11 cellular contexts compared by ENCODE assay signal in the genomic region with DNA sequence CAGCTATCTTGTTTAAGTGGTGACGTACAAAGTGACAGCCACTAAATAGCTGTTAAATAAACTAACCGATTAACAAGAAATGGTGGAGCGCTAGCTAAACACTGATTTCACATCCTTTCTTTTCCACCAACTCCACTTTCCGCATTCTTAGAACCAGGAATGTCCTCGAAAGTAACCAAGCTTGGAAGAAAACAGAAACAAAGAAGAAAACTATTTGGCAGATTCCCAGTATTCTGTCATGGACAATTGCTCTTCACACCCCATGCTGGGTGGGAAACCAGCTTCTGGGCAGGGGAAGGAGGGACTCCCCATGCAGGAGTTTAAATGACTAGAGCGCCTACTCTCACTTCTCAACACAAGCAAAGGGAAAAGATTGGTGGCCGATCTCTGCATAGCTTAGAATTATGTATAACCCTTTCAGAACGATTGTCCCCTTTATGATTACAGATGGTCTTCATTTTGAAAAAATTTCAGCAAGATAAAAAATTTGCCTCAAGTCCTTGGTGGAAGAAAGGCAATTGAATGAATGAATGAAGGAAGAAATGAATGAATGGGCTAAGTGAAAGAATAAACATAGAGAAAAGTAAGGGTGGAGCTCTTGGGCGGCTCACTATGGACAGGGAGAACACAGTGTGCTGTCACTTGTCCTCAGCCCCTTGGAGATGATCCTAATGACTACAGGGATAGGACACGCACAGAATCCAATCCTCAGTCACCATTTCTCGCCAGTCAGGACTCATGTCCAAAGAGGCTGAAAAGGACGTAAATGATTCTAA.
DNase-seq lines count a peak whose midpoint lies in the region; ATAC-seq, FAIRE-seq and TF ChIP-seq lines count a peak whose summit lies in the region.
"Had no signal": no experiment of that assay in that cellular context is flagged by ENCODE, and none has a peak within 500 bp of the region (broad histone marks: within the 10 kb centered on the region; RNA-seq: fewer than 3 reads in every experiment).

No MANE protein-coding gene starts in this region.

- H3K4me3 Mint-ChIP-seq in CD4-positive, alpha-beta memory T cell = peak overlapping the region; percentile 87 to 96 (median 94)
- H3K4me3 Mint-ChIP-seq in GM23338 (no peak overlapping the region), astrocyte (ENCODE audit: unreplicated experiment) (no peak overlapping the region), naive B cell (peak overlapping the region; percentile 91 to 97 (median 96))

- peaks cover 23 to 36% of the 10 kb centered on the region in 2 donors for H3K36me3 Mint-ChIP-seq in CD4-positive, alpha-beta memory T cell
- H3K36me3 Mint-ChIP-seq in GM23338 (ENCODE audit: low read depth) = peaks cover 7% of the 10 kb centered on the region; the same call in 2 of the 3 replicates
- peaks cover 3% of the 10 kb centered on the region for H3K36me3 Mint-ChIP-seq in astrocyte (ENCODE audit: low read depth, unreplicated experiment)
- H3K36me3 Mint-ChIP-seq in naive B cell = peaks cover 14 to 15% of the 10 kb centered on the region in 2 donors

- peak overlapping the region; percentile 91 to 98 (median 96) for H3K27ac Mint-ChIP-seq in CD4-positive, alpha-beta memory T cell
- no peak overlapping the region for H3K27ac Mint-ChIP-seq in GM23338
- no peak overlapping the region for H3K27ac Mint-ChIP-seq in astrocyte (ENCODE audit: unreplicated experiment)
- peak overlapping the region; percentile 91 to 99 (median 96) for H3K27ac Mint-ChIP-seq in naive B cell

- no peak for DNase-seq in CD4-positive, alpha-beta memory T cell
- peak; percentile 7 for DNase-seq in GM23338 (ENCODE audit: low spot score)
- DNase-seq in astrocyte (ENCODE audit: low read depth) = peak; percentile 45
- DNase-seq in naive B cell = no peak
- no peak for DNase-seq in AG20443 (ENCODE audit: low spot score)
- DNase-seq in 8988T = no peak
- DNase-seq in omental fat pad (ENCODE audit: low spot score) = no peak
- DNase-seq: Calu3, NCI-H2171 had no signal

- no peak for FAIRE-seq in astrocyte (lab: Jason Lieb, UNC)

- intact Hi-C loops in CD4-positive, alpha-beta memory T cell (cut with micrococcal nuclease) = loop anchor here (5.0 kb wide), 1 partner anchor 289 kb away; a partner anchor contains a TSS

- H3K27me3 ChIP-seq in CD4-positive, alpha-beta memory T cell (ENCODE audit: insufficient read depth, low read length) = no peaks in the 10 kb centered on the region
- no peaks in the 10 kb centered on the region for H3K27me3 ChIP-seq in GM23338 (ENCODE audit: insufficient read depth)
- no peaks in the 10 kb centered on the region for H3K27me3 ChIP-seq in astrocyte (ENCODE audit: insufficient read depth, low read length)
- H3K27me3 ChIP-seq: tibial nerve had no signal

- peaks cover 5% of the 10 kb centered on the region; the same call in 1 of the 2 replicates for H3K9me2 ChIP-seq in GM23338 (ENCODE audit: insufficient read depth)

- no peak overlapping the region for H2AFZ ChIP-seq in GM23338
- no peak overlapping the region for H2AFZ ChIP-seq in astrocyte (ENCODE audit: low read depth, low read length)

- H3K4me2 ChIP-seq in GM23338 (no peak overlapping the region), astrocyte (ENCODE audit: low read length) (no peak overlapping the region)

- POLR2A ChIA-PET in CD4-positive, alpha-beta memory T cell (lab: Charles Lee; ENCODE audit: partially characterized antibody) = interaction anchor here (0.6 to 4.8 kb wide), 22 partner anchors 14 to 288 kb away, joined by 3 to 42 read pairs (median 6); a partner anchor contains a TSS

- CTCF ChIA-PET in CD4-positive, alpha-beta memory T cell (lab: Charles Lee; ENCODE audit: partially characterized antibody) = interaction anchor here (0.9 to 5.1 kb wide), 11 partner anchors 13 to 209 kb away, joined by 3 to 26 read pairs (median 5); a partner anchor contains a TSS

- no peak overlapping the region for H3K9ac ChIP-seq in astrocyte (ENCODE audit: low read length)

- H3K79me2 ChIP-seq in GM23338 (replicated peaks; ENCODE audit: insufficient read depth) (no peaks in the 10 kb centered on the region), astrocyte (ENCODE audit: insufficient read depth, low read length) (no peaks in the 10 kb centered on the region)

- peak overlapping the region; percentile 66 to 82 for H3K4me3 ChIP-seq in CD4-positive, alpha-beta memory T cell (ENCODE audit: low read length in 2 of 2)
- no peak overlapping the region for H3K4me3 ChIP-seq in GM23338
- no peak overlapping the region for H3K4me3 ChIP-seq in astrocyte (ENCODE audit: insufficient read depth, low read depth, low read length)

- H3K27me3 Mint-ChIP-seq in CD4-positive, alpha-beta memory T cell = no peaks in the 10 kb centered on the region
- H3K27me3 Mint-ChIP-seq in GM23338 (ENCODE audit: insufficient read depth, low read depth, poor library complexity) = no peaks in the 10 kb centered on the region
- H3K27me3 Mint-ChIP-seq in astrocyte (ENCODE audit: low read depth, unreplicated experiment) = no peaks in the 10 kb centered on the region
- H3K27me3 Mint-ChIP-seq in naive B cell = no peaks in the 10 kb centered on the region

- H3K9me3 ChIP-seq in CD4-positive, alpha-beta memory T cell (ENCODE audit: control insufficient read depth in 1 of 2, low read length in 2 of 2) = no peaks in the 10 kb centered on the region
- no peaks in the 10 kb centered on the region for H3K9me3 ChIP-seq in astrocyte (ENCODE audit: insufficient read depth, low read depth, low read length)
- H3K9me3 ChIP-seq: tibial nerve had no signal

- H3K4me1 Mint-ChIP-seq in CD4-positive, alpha-beta memory T cell = peaks cover 45 to 72% (median 55%) of the 10 kb centered on the region in 4 donors
- H3K4me1 Mint-ChIP-seq in GM23338 = peaks cover 16% of the 10 kb centered on the region
- peaks cover 14% of the 10 kb centered on the region for H3K4me1 Mint-ChIP-seq in astrocyte (ENCODE audit: low read depth, unreplicated experiment)
- peaks cover 58 to 87% (median 72%) of the 10 kb centered on the region in 3 donors for H3K4me1 Mint-ChIP-seq in naive B cell

- no peaks in the 10 kb centered on the region for H4K20me1 ChIP-seq in GM23338 (replicated peaks; ENCODE audit: insufficient read depth)
- no peaks in the 10 kb centered on the region for H4K20me1 ChIP-seq in astrocyte (ENCODE audit: insufficient read depth, low read length)

- ATAC-seq in GM23338 = no peak
- ATAC-seq in naive B cell (ENCODE audit: low read depth in 2 of 2) = no peak
- no peak for ATAC-seq in omental fat pad (ENCODE audit: low FRiP score)
- ATAC-seq in GM19324 (IDR thresholded peaks at IDR 0.05; ENCODE audit: low FRiP score, unreplicated experiment) = no peak

- H3K36me3 ChIP-seq in CD4-positive, alpha-beta memory T cell (ENCODE audit: insufficient read depth, low read length) = no peaks in the 10 kb centered on the region
- H3K36me3 ChIP-seq in GM23338 (ENCODE audit: insufficient read depth) (no peaks in the 10 kb centered on the region), astrocyte (ENCODE audit: insufficient read depth, low read length) (no peaks in the 10 kb centered on the region)
- H3K36me3 ChIP-seq: tibial nerve had no signal

- H3K27ac ChIP-seq in CD4-positive, alpha-beta memory T cell (ENCODE audit: low read depth, low read length) = peak overlapping the region; percentile 73
- H3K27ac ChIP-seq in GM23338 (ENCODE audit: low read depth) (no peak overlapping the region), astrocyte (ENCODE audit: low read depth, low read length) (no peak overlapping the region)

- H3K4me1 ChIP-seq in CD4-positive, alpha-beta memory T cell (ENCODE audit: insufficient read depth, low read length) = peaks cover 51% of the 10 kb centered on the region
- H3K4me1 ChIP-seq in GM23338 (ENCODE audit: insufficient read depth) = no peaks in the 10 kb centered on the region
- H3K4me1 ChIP-seq in astrocyte (ENCODE audit: insufficient read depth, low read length) = no peaks in the 10 kb centered on the region

- TF ChIP-seq CTCF in GM23338 (conservative IDR thresholded peaks at IDR 0.05; ENCODE audit: low read depth in 2 of 2) (no peak), astrocyte (IDR thresholded peaks at IDR 0.05; ENCODE audit: insufficient read depth, low read depth, low read length) (no peak), omental fat pad (IDR thresholded peaks at IDR 0.05) (no peak)

- H3F3A ChIP-seq in GM23338 (replicated peaks; ENCODE audit: low read depth) = no peaks in the 10 kb centered on the region

- H3K9me3 Mint-ChIP-seq in CD4-positive, alpha-beta memory T cell = peaks cover 0 to 2% (median 0%) of the 10 kb centered on the region in 8 donors
- H3K9me3 Mint-ChIP-seq in GM23338 (peaks cover 10% of the 10 kb centered on the region), astrocyte (ENCODE audit: unreplicated experiment) (peaks cover 12% of the 10 kb centered on the region), naive B cell (no peaks in the 10 kb centered on the region)

TF ChIP-seq in GM23338, 12 proteins besides CTCF, POLR2A, EP300 and RAD21 (continues in another document):
- no peak for TF ChIP-seq EZH2phosphoT487 (IDR thresholded peaks at IDR 0.05; ENCODE audit: unreplicated experiment)
- no peak for TF ChIP-seq STAT1 (IDR thresholded peaks at IDR 0.05; ENCODE audit: unreplicated experiment)
- TF ChIP-seq CREB1 (CRISPR knock-in tag; IDR thresholded peaks at IDR 0.05; ENCODE audit: low read depth) = no peak
- TF ChIP-seq, protein P1, sequence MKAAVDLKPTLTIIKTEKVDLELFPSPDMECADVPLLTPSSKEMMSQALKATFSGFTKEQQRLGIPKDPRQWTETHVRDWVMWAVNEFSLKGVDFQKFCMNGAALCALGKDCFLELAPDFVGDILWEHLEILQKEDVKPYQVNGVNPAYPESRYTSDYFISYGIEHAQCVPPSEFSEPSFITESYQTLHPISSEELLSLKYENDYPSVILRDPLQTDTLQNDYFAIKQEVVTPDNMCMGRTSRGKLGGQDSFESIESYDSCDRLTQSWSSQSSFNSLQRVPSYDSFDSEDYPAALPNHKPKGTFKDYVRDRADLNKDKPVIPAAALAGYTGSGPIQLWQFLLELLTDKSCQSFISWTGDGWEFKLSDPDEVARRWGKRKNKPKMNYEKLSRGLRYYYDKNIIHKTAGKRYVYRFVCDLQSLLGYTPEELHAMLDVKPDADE (IDR thresholded peaks at IDR 0.05) = no peak
- TF ChIP-seq ZNF331 (CRISPR knock-in tag; IDR thresholded peaks at IDR 0.05; ENCODE audit: low read depth) = no peak

Comparison
In these comparisons a context has a peak if more than half of its experiments do, and no peak if none do; other contexts are left out.
1. DNase-seq: peak in GM23338 (single experiment) and astrocyte (single experiment); none in CD4-positive, alpha-beta memory T cell (0 of 5), naive B cell (single experiment), AG20443 (single experiment), 8988T (single experiment) and omental fat pad (single experiment).
2. H3K4me3 ChIP-seq: peak in CD4-positive, alpha-beta memory T cell (2 of 2); none in GM23338 (single experiment) and astrocyte (single experiment).
3. H3K27ac Mint-ChIP-seq: peak in CD4-positive, alpha-beta memory T cell (7 of 7) and naive B cell (6 of 6); none in GM23338 (single experiment) and astrocyte (single experiment).
4. H3K4me3 Mint-ChIP-seq: peak in CD4-positive, alpha-beta memory T cell (8 of 8) and naive B cell (8 of 8); none in GM23338 (single experiment) and astrocyte (single experiment).